1 cellular context compared by ENCODE assay signal in the genomic region with DNA sequence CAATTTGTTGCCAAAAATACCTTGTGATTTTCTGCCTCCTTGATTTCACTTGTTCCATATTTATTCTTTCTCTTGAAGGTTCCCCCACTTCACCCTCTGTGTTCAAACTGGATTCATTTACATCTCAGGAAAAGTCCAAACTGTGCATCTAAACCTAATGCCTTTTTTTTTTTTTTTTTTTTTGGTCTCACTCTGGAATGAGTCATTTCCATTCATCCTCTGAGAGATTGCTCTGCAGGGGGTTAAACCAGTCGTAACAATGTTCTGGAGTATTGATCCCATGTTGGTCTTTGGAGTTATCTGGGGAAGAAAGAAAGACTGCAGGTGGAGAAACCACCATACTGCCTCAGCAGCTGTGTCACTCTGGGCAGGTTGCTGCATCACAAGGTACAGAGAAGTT.
TF ChIP-seq lines count a peak whose summit lies in the region.

No MANE protein-coding gene starts in this region.

TF ChIP-seq in HEK293, 187 proteins besides CTCF, POLR2A, EP300 and RAD21 (continued from another document):
- no peak for TF ChIP-seq INSM2 (tag by site-specific recombination; IDR thresholded peaks at IDR 0.05)
- peak; percentile 42; the same call in 1 of the 2 replicates for TF ChIP-seq ZNF600 (tag by site-specific recombination; IDR thresholded peaks at IDR 0.05)
- no peak for TF ChIP-seq SP3 (tag by site-specific recombination; IDR thresholded peaks at IDR 0.05)
- no peak for TF ChIP-seq ZNF16 (tag by site-specific recombination; IDR thresholded peaks at IDR 0.05; ENCODE audit: low read depth)
- no peak for TF ChIP-seq KLF1 (tag by site-specific recombination; IDR thresholded peaks at IDR 0.05)
- TF ChIP-seq GLIS1 (tag by site-specific recombination; IDR thresholded peaks at IDR 0.05), result peak; percentile 54; the same call in 1 of the 2 replicates
- TF ChIP-seq, protein P1, sequence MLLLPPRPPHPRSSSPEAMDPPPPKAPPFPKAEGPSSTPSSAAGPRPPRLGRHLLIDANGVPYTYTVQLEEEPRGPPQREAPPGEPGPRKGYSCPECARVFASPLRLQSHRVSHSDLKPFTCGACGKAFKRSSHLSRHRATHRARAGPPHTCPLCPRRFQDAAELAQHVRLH (tag by site-specific recombination; IDR thresholded peaks at IDR 0.05), result no peak
TF ChIP-seq in HEK293: peak in this region for 2.
